12 cellular contexts compared by ENCODE assay signal in the genomic region with DNA sequence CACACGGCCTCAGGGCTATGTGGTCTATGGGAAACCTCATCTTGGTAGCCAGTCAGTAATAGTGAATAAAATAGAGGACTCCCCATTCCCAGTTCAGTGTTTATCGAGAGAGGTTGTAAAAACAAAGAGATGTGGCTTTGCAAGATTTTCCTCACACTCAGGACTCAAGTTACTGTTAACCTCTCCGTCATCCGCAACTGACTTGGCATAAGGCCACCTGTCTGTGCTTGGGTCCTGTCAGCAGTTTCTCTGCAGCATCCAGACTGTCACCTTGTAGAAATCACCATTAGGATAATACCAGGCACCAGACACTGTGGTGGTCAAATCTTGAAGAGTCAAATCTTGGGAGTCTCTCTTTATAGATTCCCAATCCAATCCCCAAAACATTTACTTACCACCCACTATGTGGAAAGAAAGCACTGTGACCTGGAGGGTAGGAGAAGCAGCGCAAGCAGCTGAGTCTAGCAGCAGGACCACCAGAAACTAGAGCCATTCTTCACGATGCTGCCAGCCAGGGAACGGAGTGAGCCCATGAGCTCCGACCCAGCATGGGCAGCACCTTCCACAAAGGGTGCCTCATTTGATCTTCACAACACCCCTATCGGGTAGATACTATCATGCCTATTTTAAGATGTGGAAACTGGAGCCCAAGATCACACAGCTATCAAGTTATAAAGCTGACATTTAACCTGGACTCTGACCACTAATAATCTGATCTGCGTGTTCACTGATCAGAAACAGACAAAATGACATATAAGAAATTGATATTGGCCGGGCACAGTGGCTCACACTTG. TPM values are rescaled to one million over a fixed set of nuclear protein-coding genes. Genes with fewer than 3 reads are reported as not detected.
DNase-seq lines count a peak whose midpoint lies in the region; ATAC-seq and TF ChIP-seq lines count a peak whose summit lies in the region.
"Had no signal": no experiment of that assay in that cellular context is flagged by ENCODE, and none has a peak within 500 bp of the region (broad histone marks: within the 10 kb centered on the region; RNA-seq: fewer than 3 reads in every experiment).

No MANE protein-coding gene starts in this region.

- peaks cover 0 to 6% of the 10 kb centered on the region in 2 donors for H3K36me3 ChIP-seq in gastrocnemius medialis
- peaks cover 0 to 11% (median 0%) of the 10 kb centered on the region in 6 donors for H3K36me3 ChIP-seq in spleen
- H3K36me3 ChIP-seq: neutrophil had no signal

- H3K4me1 ChIP-seq in gastrocnemius medialis (peaks cover 12 to 15% of the 10 kb centered on the region in 2 donors), spleen (peaks cover 0 to 54% (median 16%) of the 10 kb centered on the region in 6 donors)

- H3K27me3 Mint-ChIP-seq in activated CD4-positive, alpha-beta memory T cell treated with anti-CD3 and anti-CD28 coated beads for 36 hours, result peaks cover 29% of the 10 kb centered on the region
- peaks cover 46% of the 10 kb centered on the region for H3K27me3 Mint-ChIP-seq in activated CD4-positive, alpha-beta memory T cell treated with anti-CD3 and anti-CD28 coated beads, Interleukin-2, amount 10 ng/mL, durations not matched to agents 7 days and 5 days
- no peaks in the 10 kb centered on the region for H3K27me3 Mint-ChIP-seq in T-helper 17 cell

- no peaks in the 10 kb centered on the region for H3K9me3 Mint-ChIP-seq in activated CD4-positive, alpha-beta memory T cell treated with anti-CD3 and anti-CD28 coated beads for 36 hours
- no peaks in the 10 kb centered on the region for H3K9me3 Mint-ChIP-seq in activated CD4-positive, alpha-beta memory T cell treated with anti-CD3 and anti-CD28 coated beads, Interleukin-2, amount 10 ng/mL, durations not matched to agents 7 days and 5 days
- H3K9me3 Mint-ChIP-seq: activated T-cell treated with anti-CD3 and anti-CD28 coated beads, Interleukin-2, amount 50 U/mL, for 72 hours; T-helper 1 cell treated with Interleukin-12 subunit alpha and Interleukin-12 subunit beta and Interleukin-4 antibody, amounts not matched to agents 30 μg/mL and 1 μg/mL, for 36 hours had no signal

- CTCF ChIA-PET in activated CD4-positive, alpha-beta memory T cell treated with anti-CD3 and anti-CD28 coated beads for 36 hours (lab: Charles Lee), result interaction anchor here (0.5 to 2.2 kb wide), 5 partner anchors 8 to 245 kb away, joined by 3 to 18 read pairs (median 4); no protein-coding TSS in a partner anchor
- CTCF ChIA-PET in activated CD4-positive, alpha-beta memory T cell treated with anti-CD3 and anti-CD28 coated beads, Interleukin-2, amount 10 ng/mL, durations not matched to agents 7 days and 5 days (lab: Charles Lee), result interaction anchor here (0.9 to 1.7 kb wide), 4 partner anchors 10 to 24 kb away, joined by 4 to 5 read pairs (median 4); no protein-coding TSS in a partner anchor

- 67 to 78% (median 74%) methylated on average over 11 of the region's 11 CpGs for WGBS in spleen, 5 donors

- H3K4me1 Mint-ChIP-seq in activated CD4-positive, alpha-beta memory T cell treated with anti-CD3 and anti-CD28 coated beads for 36 hours (ENCODE audit: low read depth), result peaks cover 68% of the 10 kb centered on the region
- H3K4me1 Mint-ChIP-seq in activated CD4-positive, alpha-beta memory T cell treated with anti-CD3 and anti-CD28 coated beads, Interleukin-2, amount 10 ng/mL, durations not matched to agents 7 days and 5 days, result peaks cover 60% of the 10 kb centered on the region
- peaks cover 56% of the 10 kb centered on the region for H3K4me1 Mint-ChIP-seq in T-helper 17 cell

- peak; percentile 5 for ATAC-seq in HG03039 (IDR thresholded peaks at IDR 0.05; ENCODE audit: unreplicated experiment)
- no peak for ATAC-seq in T-helper 17 cell
- ATAC-seq in gastrocnemius medialis, result peak; percentile 45 to 75

- POLR2A ChIA-PET in activated CD4-positive, alpha-beta memory T cell treated with anti-CD3 and anti-CD28 coated beads for 36 hours (lab: Charles Lee), result interaction anchor here (1.2 to 1.5 kb wide), 2 partner anchors 11 to 22 kb away, joined by 7 to 15 read pairs; no protein-coding TSS in a partner anchor
- POLR2A ChIA-PET in activated CD4-positive, alpha-beta memory T cell treated with anti-CD3 and anti-CD28 coated beads, Interleukin-2, amount 10 ng/mL, durations not matched to agents 7 days and 5 days (lab: Charles Lee), result interaction anchor here (0.9 to 1.2 kb wide), 2 partner anchors 38 to 153 kb away, joined by 3 to 4 read pairs; no protein-coding TSS in a partner anchor

- no peak overlapping the region for H3K4me3 Mint-ChIP-seq in activated CD4-positive, alpha-beta memory T cell treated with anti-CD3 and anti-CD28 coated beads for 36 hours
- no peak overlapping the region for H3K4me3 Mint-ChIP-seq in activated CD4-positive, alpha-beta memory T cell treated with anti-CD3 and anti-CD28 coated beads, Interleukin-2, amount 10 ng/mL, durations not matched to agents 7 days and 5 days
- H3K4me3 Mint-ChIP-seq in T-helper 17 cell, result peak overlapping the region; percentile 49
- H3K4me3 Mint-ChIP-seq: T-helper 1 cell treated with Interleukin-12 subunit alpha and Interleukin-12 subunit beta and Interleukin-4 antibody, amounts not matched to agents 30 μg/mL and 1 μg/mL, for 36 hours had no signal

- DNase-seq in activated CD4-positive, alpha-beta memory T cell treated with anti-CD3 and anti-CD28 coated beads for 36 hours, result peak; percentile 55
- DNase-seq in activated CD4-positive, alpha-beta memory T cell treated with anti-CD3 and anti-CD28 coated beads, Interleukin-2, amount 10 ng/mL, durations not matched to agents 7 days and 5 days, result no peak
- DNase-seq in T-helper 17 cell (no peak), gastrocnemius medialis (peak; percentile 14 to 47), spleen (no peak), NCI-H1417 (lab: John Stamatoyannopoulos, UW) (no peak)
- no peak for DNase-seq in stimulated activated CD4-positive, alpha-beta T cell treated with anti-CD3 and anti-CD28 coated beads, Interleukin-2, amount 100 ng/mL, for 24 hours
- DNase-seq: NCI-H187 treated with DMSO at 0.1 percent for 48 hours had no signal

- no peak overlapping the region for H3K27ac Mint-ChIP-seq in activated CD4-positive, alpha-beta memory T cell treated with anti-CD3 and anti-CD28 coated beads for 36 hours
- no peak overlapping the region for H3K27ac Mint-ChIP-seq in activated CD4-positive, alpha-beta memory T cell treated with anti-CD3 and anti-CD28 coated beads, Interleukin-2, amount 10 ng/mL, durations not matched to agents 7 days and 5 days
- peak overlapping the region; percentile 86 for H3K27ac Mint-ChIP-seq in T-helper 17 cell
- H3K27ac Mint-ChIP-seq: activated T-cell treated with anti-CD3 and anti-CD28 coated beads, Interleukin-2, amount 50 U/mL, for 72 hours; T-helper 1 cell treated with Interleukin-12 subunit alpha and Interleukin-12 subunit beta and Interleukin-4 antibody, amounts not matched to agents 30 μg/mL and 1 μg/mL, for 36 hours had no signal

- intact Hi-C loops in activated CD4-positive, alpha-beta memory T cell treated with anti-CD3 and anti-CD28 coated beads for 36 hours (cut with micrococcal nuclease), result loop anchor here (2.0 to 5.0 kb wide), 4 partner anchors 38 to 240 kb away; no protein-coding TSS in a partner anchor
- intact Hi-C loops in gastrocnemius medialis (cut with DNase I; ENCODE audit: low total_unique reads), result no loop called here
- intact Hi-C loops in spleen (cut with DNase I; ENCODE audit: low total_unique reads), result no loop called here

- H3K36me3 Mint-ChIP-seq in activated CD4-positive, alpha-beta memory T cell treated with anti-CD3 and anti-CD28 coated beads for 36 hours, result peaks cover 4% of the 10 kb centered on the region
- no peaks in the 10 kb centered on the region for H3K36me3 Mint-ChIP-seq in activated CD4-positive, alpha-beta memory T cell treated with anti-CD3 and anti-CD28 coated beads, Interleukin-2, amount 10 ng/mL, durations not matched to agents 7 days and 5 days (ENCODE audit: low read depth)
- no peaks in the 10 kb centered on the region for H3K36me3 Mint-ChIP-seq in T-helper 17 cell (ENCODE audit: low read depth)

- TF ChIP-seq POLR2A in gastrocnemius medialis (IDR thresholded peaks at IDR 0.05) (no peak), spleen (IDR thresholded peaks at IDR 0.05) (no peak)

- peak overlapping the region in 1 of 4 donors; percentile 67 for H3K27ac ChIP-seq in gastrocnemius medialis
- peak overlapping the region in 2 of 8 donors; percentile 10 to 14 for H3K27ac ChIP-seq in spleen
- H3K27ac ChIP-seq: neutrophil had no signal

- H3K4me3 ChIP-seq in gastrocnemius medialis, result peak overlapping the region; percentile 3 to 39 (median 22)
- no peak overlapping the region for H3K4me3 ChIP-seq in spleen

- in situ Hi-C loops in gastrocnemius medialis (cut with MboI; ENCODE audit: low sequenced_read_pairs in 4 of 4), result no loop called here

- H3K27me3 ChIP-seq in gastrocnemius medialis (peaks cover 9 to 11% (median 9%) of the 10 kb centered on the region in 3 donors), spleen (replicated peaks in 1 of 7) (peaks cover 0 to 11% (median 6%) of the 10 kb centered on the region in 7 donors)
- H3K27me3 ChIP-seq: neutrophil had no signal

- H3K9me3 ChIP-seq in T-helper 17 cell (ENCODE audit: control insufficient read depth, low read length, poor library complexity, severe bottlenecking) (no peaks in the 10 kb centered on the region), gastrocnemius medialis (no peaks in the 10 kb centered on the region), spleen (no peaks in the 10 kb centered on the region)
- H3K9me3 ChIP-seq: neutrophil had no signal

- TF ChIP-seq CTCF in gastrocnemius medialis (IDR thresholded peaks at IDR 0.05 in 4 of 5, conservative IDR thresholded peaks at IDR 0.05 in 1 of 5) (no peak), spleen (IDR thresholded peaks at IDR 0.05 in 8 of 11, conservative IDR thresholded peaks at IDR 0.05 in 3 of 11) (no peak)

RNA-seq across cellular contexts. Expression of gene GPR25, which starts 5.6 kb away (rescaled TPM):
- not detected for total RNA-seq in activated CD4-positive, alpha-beta memory T cell treated with anti-CD3 and anti-CD28 coated beads for 36 hours
- under 1 TPM in 1 of 2 experiments, not detected in 1; 0.25 TPM for total RNA-seq in activated CD4-positive, alpha-beta memory T cell treated with anti-CD3 and anti-CD28 coated beads, Interleukin-2, amount 10 ng/mL, durations not matched to agents 7 days and 5 days
- 10 to 100 TPM; 10.9 to 18.3 TPM for total RNA-seq in T-helper 17 cell
- total RNA-seq in gastrocnemius medialis, result under 1 TPM in 1 of 4 donors, not detected in 3; 0.24 TPM
- total RNA-seq in spleen, result 1 to 10 TPM in 1 of 7 donors, under 1 TPM in 4, not detected in 2; 0.50 to 3.6 (median 0.80) TPM
- polyA plus RNA-seq in spleen, result under 1 TPM; 0.09 to 0.38 (median 0.14) TPM
- total RNA-seq: activated T-cell treated with anti-CD3 and anti-CD28 coated beads, Interleukin-2, amount 50 U/mL, for 72 hours had no signal

RNA-seq across cellular contexts. Expression of gene INAVA, which starts 27.5 kb away (rescaled TPM):
- total RNA-seq in activated CD4-positive, alpha-beta memory T cell treated with anti-CD3 and anti-CD28 coated beads for 36 hours, result not detected
- under 1 TPM in 1 of 2 experiments, not detected in 1; 0.45 TPM for total RNA-seq in activated CD4-positive, alpha-beta memory T cell treated with anti-CD3 and anti-CD28 coated beads, Interleukin-2, amount 10 ng/mL, durations not matched to agents 7 days and 5 days
- total RNA-seq in T-helper 17 cell (under 1 TPM; 0.25 to 0.39 TPM), gastrocnemius medialis (under 1 TPM in 1 of 4 donors, not detected in 3; 0.58 TPM), spleen (1 to 10 TPM in 1 of 7 donors, under 1 TPM in 3, not detected in 3; 0.32 to 1.4 (median 0.72) TPM)
- polyA plus RNA-seq in spleen, result under 1 TPM; 0.39 to 0.42 (median 0.39) TPM
- total RNA-seq: activated T-cell treated with anti-CD3 and anti-CD28 coated beads, Interleukin-2, amount 50 U/mL, for 72 hours had no signal

Comparison
In these comparisons a context has a peak if more than half of its experiments do, and no peak if none do; other contexts are left out.
1. DNase-seq: peak in activated CD4-positive, alpha-beta memory T cell treated with anti-CD3 and anti-CD28 coated beads for 36 hours (single experiment) and gastrocnemius medialis (2 of 2); none in activated CD4-positive, alpha-beta memory T cell treated with anti-CD3 and anti-CD28 coated beads, Interleukin-2, amount 10 ng/mL, durations not matched to agents 7 days and 5 days (single experiment), T-helper 17 cell (0 of 3), spleen (single experiment), NCI-H1417 (0 of 3) and stimulated activated CD4-positive, alpha-beta T cell treated with anti-CD3 and anti-CD28 coated beads, Interleukin-2, amount 100 ng/mL, for 24 hours (0 of 2).
2. H3K4me3 ChIP-seq: peak in gastrocnemius medialis (4 of 4); none in spleen (0 of 8).